In the genomic region with DNA sequence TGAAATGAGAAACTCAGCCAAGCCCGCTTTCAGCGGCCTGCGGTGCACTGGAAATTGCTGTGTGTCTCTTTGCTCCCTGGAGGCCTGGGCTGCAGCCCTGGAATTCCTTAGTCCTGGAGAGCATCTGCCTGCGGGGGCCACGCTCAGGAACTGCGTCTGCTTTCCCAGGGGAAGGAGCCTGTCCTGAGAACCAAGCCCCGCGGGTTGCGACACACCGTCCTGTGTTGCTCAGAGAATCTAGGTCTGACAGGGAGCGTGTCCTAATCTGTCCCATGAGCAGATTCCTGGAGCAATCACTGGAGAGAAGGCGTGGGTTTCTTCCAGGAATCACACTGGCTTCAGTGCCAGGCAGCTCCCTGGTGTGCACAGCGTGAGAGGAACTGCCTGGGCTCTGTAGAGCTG, we compare ENCODE assay signal across 1 cellular context.
TF ChIP-seq lines count a peak whose summit lies in the region.

No MANE protein-coding gene starts in this region.

TF ChIP-seq in GM23338, 12 proteins besides CTCF, POLR2A, EP300 and RAD21 (continued from another document):
- TF ChIP-seq, protein P1, sequence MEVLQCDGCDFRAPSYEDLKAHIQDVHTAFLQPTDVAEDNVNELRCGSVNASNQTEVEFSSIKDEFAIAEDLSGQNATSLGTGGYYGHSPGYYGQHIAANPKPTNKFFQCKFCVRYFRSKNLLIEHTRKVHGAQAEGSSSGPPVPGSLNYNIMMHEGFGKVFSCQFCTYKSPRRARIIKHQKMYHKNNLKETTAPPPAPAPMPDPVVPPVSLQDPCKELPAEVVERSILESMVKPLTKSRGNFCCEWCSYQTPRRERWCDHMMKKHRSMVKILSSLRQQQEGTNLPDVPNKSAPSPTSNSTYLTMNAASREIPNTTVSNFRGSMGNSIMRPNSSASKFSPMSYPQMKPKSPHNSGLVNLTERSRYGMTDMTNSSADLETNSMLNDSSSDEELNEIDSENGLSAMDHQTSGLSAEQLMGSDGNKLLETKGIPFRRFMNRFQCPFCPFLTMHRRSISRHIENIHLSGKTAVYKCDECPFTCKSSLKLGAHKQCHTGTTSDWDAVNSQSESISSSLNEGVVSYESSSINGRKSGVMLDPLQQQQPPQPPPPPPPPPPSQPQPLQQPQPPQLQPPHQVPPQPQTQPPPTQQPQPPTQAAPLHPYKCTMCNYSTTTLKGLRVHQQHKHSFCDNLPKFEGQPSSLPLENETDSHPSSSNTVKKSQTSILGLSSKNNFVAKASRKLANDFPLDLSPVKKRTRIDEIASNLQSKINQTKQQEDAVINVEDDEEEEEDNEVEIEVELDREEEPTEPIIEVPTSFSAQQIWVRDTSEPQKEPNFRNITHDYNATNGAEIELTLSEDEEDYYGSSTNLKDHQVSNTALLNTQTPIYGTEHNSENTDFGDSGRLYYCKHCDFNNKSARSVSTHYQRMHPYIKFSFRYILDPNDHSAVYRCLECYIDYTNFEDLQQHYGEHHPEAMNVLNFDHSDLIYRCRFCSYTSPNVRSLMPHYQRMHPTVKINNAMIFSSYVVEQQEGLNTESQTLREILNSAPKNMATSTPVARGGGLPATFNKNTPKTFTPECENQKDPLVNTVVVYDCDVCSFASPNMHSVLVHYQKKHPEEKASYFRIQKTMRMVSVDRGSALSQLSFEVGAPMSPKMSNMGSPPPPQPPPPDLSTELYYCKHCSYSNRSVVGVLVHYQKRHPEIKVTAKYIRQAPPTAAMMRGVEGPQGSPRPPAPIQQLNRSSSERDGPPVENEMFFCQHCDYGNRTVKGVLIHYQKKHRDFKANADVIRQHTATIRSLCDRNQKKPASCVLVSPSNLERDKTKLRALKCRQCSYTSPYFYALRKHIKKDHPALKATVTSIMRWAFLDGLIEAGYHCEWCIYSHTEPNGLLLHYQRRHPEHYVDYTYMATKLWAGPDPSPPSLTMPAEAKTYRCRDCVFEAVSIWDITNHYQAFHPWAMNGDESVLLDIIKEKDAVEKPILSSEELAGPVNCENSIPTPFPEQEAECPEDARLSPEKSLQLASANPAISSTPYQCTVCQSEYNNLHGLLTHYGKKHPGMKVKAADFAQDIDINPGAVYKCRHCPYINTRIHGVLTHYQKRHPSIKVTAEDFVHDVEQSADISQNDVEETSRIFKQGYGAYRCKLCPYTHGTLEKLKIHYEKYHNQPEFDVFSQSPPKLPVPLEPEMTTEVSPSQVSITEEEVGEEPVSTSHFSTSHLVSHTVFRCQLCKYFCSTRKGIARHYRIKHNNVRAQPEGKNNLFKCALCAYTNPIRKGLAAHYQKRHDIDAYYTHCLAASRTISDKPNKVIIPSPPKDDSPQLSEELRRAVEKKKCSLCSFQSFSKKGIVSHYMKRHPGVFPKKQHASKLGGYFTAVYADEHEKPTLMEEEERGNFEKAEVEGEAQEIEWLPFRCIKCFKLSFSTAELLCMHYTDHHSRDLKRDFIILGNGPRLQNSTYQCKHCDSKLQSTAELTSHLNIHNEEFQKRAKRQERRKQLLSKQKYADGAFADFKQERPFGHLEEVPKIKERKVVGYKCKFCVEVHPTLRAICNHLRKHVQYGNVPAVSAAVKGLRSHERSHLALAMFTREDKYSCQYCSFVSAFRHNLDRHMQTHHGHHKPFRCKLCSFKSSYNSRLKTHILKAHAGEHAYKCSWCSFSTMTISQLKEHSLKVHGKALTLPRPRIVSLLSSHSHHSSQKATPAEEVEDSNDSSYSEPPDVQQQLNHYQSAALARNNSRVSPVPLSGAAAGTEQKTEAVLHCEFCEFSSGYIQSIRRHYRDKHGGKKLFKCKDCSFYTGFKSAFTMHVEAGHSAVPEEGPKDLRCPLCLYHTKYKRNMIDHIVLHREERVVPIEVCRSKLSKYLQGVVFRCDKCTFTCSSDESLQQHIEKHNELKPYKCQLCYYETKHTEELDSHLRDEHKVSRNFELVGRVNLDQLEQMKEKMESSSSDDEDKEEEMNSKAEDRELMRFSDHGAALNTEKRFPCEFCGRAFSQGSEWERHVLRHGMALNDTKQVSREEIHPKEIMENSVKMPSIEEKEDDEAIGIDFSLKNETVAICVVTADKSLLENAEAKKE (CRISPR knock-in tag; IDR thresholded peaks at IDR 0.05) = no peak
- TF ChIP-seq JUNB (IDR thresholded peaks at IDR 0.05; ENCODE audit: unreplicated experiment) (no peak), EZH2 (IDR thresholded peaks at IDR 0.05; ENCODE audit: low read depth, unreplicated experiment) (no peak), NANOG (IDR thresholded peaks at IDR 0.05; ENCODE audit: borderline replicate concordance) (no peak), EZH2phosphoT487 (IDR thresholded peaks at IDR 0.05; ENCODE audit: unreplicated experiment) (no peak), POLR2AphosphoS5 (IDR thresholded peaks at IDR 0.05; ENCODE audit: low read depth) (no peak), STAT1 (IDR thresholded peaks at IDR 0.05; ENCODE audit: unreplicated experiment) (no peak), CREB1 (CRISPR knock-in tag; IDR thresholded peaks at IDR 0.05; ENCODE audit: low read depth) (no peak)
- TF ChIP-seq, protein P2, sequence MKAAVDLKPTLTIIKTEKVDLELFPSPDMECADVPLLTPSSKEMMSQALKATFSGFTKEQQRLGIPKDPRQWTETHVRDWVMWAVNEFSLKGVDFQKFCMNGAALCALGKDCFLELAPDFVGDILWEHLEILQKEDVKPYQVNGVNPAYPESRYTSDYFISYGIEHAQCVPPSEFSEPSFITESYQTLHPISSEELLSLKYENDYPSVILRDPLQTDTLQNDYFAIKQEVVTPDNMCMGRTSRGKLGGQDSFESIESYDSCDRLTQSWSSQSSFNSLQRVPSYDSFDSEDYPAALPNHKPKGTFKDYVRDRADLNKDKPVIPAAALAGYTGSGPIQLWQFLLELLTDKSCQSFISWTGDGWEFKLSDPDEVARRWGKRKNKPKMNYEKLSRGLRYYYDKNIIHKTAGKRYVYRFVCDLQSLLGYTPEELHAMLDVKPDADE (IDR thresholded peaks at IDR 0.05) = no peak
- TF ChIP-seq, protein P3, sequence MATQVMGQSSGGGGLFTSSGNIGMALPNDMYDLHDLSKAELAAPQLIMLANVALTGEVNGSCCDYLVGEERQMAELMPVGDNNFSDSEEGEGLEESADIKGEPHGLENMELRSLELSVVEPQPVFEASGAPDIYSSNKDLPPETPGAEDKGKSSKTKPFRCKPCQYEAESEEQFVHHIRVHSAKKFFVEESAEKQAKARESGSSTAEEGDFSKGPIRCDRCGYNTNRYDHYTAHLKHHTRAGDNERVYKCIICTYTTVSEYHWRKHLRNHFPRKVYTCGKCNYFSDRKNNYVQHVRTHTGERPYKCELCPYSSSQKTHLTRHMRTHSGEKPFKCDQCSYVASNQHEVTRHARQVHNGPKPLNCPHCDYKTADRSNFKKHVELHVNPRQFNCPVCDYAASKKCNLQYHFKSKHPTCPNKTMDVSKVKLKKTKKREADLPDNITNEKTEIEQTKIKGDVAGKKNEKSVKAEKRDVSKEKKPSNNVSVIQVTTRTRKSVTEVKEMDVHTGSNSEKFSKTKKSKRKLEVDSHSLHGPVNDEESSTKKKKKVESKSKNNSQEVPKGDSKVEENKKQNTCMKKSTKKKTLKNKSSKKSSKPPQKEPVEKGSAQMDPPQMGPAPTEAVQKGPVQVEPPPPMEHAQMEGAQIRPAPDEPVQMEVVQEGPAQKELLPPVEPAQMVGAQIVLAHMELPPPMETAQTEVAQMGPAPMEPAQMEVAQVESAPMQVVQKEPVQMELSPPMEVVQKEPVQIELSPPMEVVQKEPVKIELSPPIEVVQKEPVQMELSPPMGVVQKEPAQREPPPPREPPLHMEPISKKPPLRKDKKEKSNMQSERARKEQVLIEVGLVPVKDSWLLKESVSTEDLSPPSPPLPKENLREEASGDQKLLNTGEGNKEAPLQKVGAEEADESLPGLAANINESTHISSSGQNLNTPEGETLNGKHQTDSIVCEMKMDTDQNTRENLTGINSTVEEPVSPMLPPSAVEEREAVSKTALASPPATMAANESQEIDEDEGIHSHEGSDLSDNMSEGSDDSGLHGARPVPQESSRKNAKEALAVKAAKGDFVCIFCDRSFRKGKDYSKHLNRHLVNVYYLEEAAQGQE (IDR thresholded peaks at IDR 0.05; ENCODE audit: unreplicated experiment) = no peak
